Comparison of ENCODE assay signal across 15 cellular contexts in genomic region chr16:80591071-80591935, GRCh38. TPM values are rescaled to one million over a fixed set of nuclear protein-coding genes. Genes with fewer than 3 reads are reported as not detected.
DNase-seq lines count a peak whose midpoint lies in the region; ATAC-seq, FAIRE-seq and TF ChIP-seq lines count a peak whose summit lies in the region.
"Had no signal": no experiment of that assay in that cellular context is flagged by ENCODE, and none has a peak within 500 bp of the region (broad histone marks: within the 10 kb centered on the region; RNA-seq: fewer than 3 reads in every experiment).

No MANE protein-coding gene starts in this region.

- H3K4me3 Mint-ChIP-seq in stimulated activated naive CD8-positive, alpha-beta T cell treated with anti-CD3 and anti-CD28 coated beads, Interleukin-15, amount 100 ng/mL, for 72 hours = peak overlapping the region; percentile 37 to 58
- H3K4me3 Mint-ChIP-seq in HFFc6 = no peak overlapping the region
- H3K4me3 Mint-ChIP-seq: brain; stimulated activated memory B cell treated with anti-CD40 and anti-IgM and Interleukin-4, amounts not matched to agents 10 μg/mL and 1 μg/mL and 100 μg/mL, for 72 hours had no signal

- peaks cover 33% of the 10 kb centered on the region for H3K4me1 Mint-ChIP-seq in stimulated activated naive CD8-positive, alpha-beta T cell treated with anti-CD3 and anti-CD28 coated beads, Interleukin-15, amount 100 ng/mL, for 72 hours
- H3K4me1 Mint-ChIP-seq in HFFc6 (ENCODE audit: low read depth) = peaks cover 28% of the 10 kb centered on the region
- H3K4me1 Mint-ChIP-seq: brain had no signal

- ATAC-seq in stimulated activated naive CD8-positive, alpha-beta T cell treated with anti-CD3 and anti-CD28 coated beads, Interleukin-15, amount 100 ng/mL, for 72 hours = peak; percentile 92
- ATAC-seq: gastroesophageal sphincter; stimulated activated memory B cell treated with anti-CD40 and anti-IgM and Interleukin-4, amounts not matched to agents 10 μg/mL and 1 μg/mL and 100 μg/mL, for 72 hours had no signal

- peaks cover 26% of the 10 kb centered on the region for H3K36me3 Mint-ChIP-seq in HFFc6 (ENCODE audit: low read depth)
- H3K36me3 Mint-ChIP-seq: brain had no signal

- H3K27me3 Mint-ChIP-seq in stimulated activated naive CD8-positive, alpha-beta T cell treated with anti-CD3 and anti-CD28 coated beads, Interleukin-15, amount 100 ng/mL, for 72 hours = peaks cover 7% of the 10 kb centered on the region
- H3K27me3 Mint-ChIP-seq in HFFc6 (ENCODE audit: insufficient read depth) = no peaks in the 10 kb centered on the region; the same call in 1 of the 2 replicates
- H3K27me3 Mint-ChIP-seq: brain; stimulated activated memory B cell treated with anti-CD40 and anti-IgM and Interleukin-4, amounts not matched to agents 10 μg/mL and 1 μg/mL and 100 μg/mL, for 72 hours had no signal

- TF ChIP-seq CTCF in D721Med (IDR thresholded peaks at IDR 0.05; ENCODE audit: insufficient read depth, missing control alignments) (no peak), HFFc6 (IDR thresholded peaks at IDR 0.05) (no peak)

- peak; percentile 35 for DNase-seq in stimulated activated CD4-positive, alpha-beta T cell treated with anti-CD3 and anti-CD28 coated beads, Interleukin-15, amount 100 ng/mL, for 24 hours
- no peak for DNase-seq in stimulated activated CD4-positive, alpha-beta T cell treated with anti-CD3 and anti-CD28 coated beads, Interleukin-4, amount 100 ng/mL, for 1 hour
- DNase-seq in MV-4-11 (lab: John Stamatoyannopoulos, UW) (peak; percentile 86), D721Med (ENCODE audit: insufficient read length, low spot score) (no peak), HFFc6 (no peak), COLO829 (ENCODE audit: low spot score) (no peak)
- DNase-seq in activated naive CD4-positive, alpha-beta T cell treated with anti-CD3 and anti-CD28 coated beads, Interleukin-2, amount 50 U/mL, for 16 hours = peak; percentile 21
- peak; percentile 35 to 37 for DNase-seq in stimulated activated naive CD8-positive, alpha-beta T cell treated with anti-CD3 and anti-CD28 coated beads, Interleukin-15, amount 100 ng/mL, for 72 hours
- DNase-seq: NCI-H69, T1000 had no signal

- H3K27ac Mint-ChIP-seq in stimulated activated naive CD8-positive, alpha-beta T cell treated with anti-CD3 and anti-CD28 coated beads, Interleukin-15, amount 100 ng/mL, for 72 hours = peak overlapping the region; percentile 42 to 65
- H3K27ac Mint-ChIP-seq in HFFc6 = no peak overlapping the region
- H3K27ac Mint-ChIP-seq: brain; stimulated activated memory B cell treated with anti-CD40 and anti-IgM and Interleukin-4, amounts not matched to agents 10 μg/mL and 1 μg/mL and 100 μg/mL, for 72 hours had no signal

- FAIRE-seq in D721Med (lab: Jason Lieb, UNC) = no peak
- FAIRE-seq: islet of Langerhans had no signal

- H3K9me3 Mint-ChIP-seq in stimulated activated naive CD8-positive, alpha-beta T cell treated with anti-CD3 and anti-CD28 coated beads, Interleukin-15, amount 100 ng/mL, for 72 hours = peaks cover 14 to 24% of the 10 kb centered on the region in 2 donors
- peaks cover under 1% of the 10 kb centered on the region for H3K9me3 Mint-ChIP-seq in HFFc6

RNA-seq across cellular contexts. Expression of gene DYNLRB2, which starts 50.5 kb away (rescaled TPM):
- total RNA-seq in HFFc6 (2021; fragmentation: NEBNext Ultra II Directional; extraction: Animal tissue kit (Norgen Biotek cat#: 25700)) = under 1 TPM in 1 of 6 experiments, not detected in 5; 0.52 TPM
- total RNA-seq: posterior vena cava had no signal

Comparison
In these comparisons a context has a peak if more than half of its experiments do, and no peak if none do; other contexts are left out.
1. DNase-seq: peak in stimulated activated CD4-positive, alpha-beta T cell treated with anti-CD3 and anti-CD28 coated beads, Interleukin-15, amount 100 ng/mL, for 24 hours (single experiment), MV-4-11 (single experiment), activated naive CD4-positive, alpha-beta T cell treated with anti-CD3 and anti-CD28 coated beads, Interleukin-2, amount 50 U/mL, for 16 hours (single experiment) and stimulated activated naive CD8-positive, alpha-beta T cell treated with anti-CD3 and anti-CD28 coated beads, Interleukin-15, amount 100 ng/mL, for 72 hours (2 of 2); none in stimulated activated CD4-positive, alpha-beta T cell treated with anti-CD3 and anti-CD28 coated beads, Interleukin-4, amount 100 ng/mL, for 1 hour (single experiment), D721Med (single experiment), HFFc6 (single experiment) and COLO829 (single experiment).